ENCODE assay signal across 13 cellular contexts in the genomic region with DNA sequence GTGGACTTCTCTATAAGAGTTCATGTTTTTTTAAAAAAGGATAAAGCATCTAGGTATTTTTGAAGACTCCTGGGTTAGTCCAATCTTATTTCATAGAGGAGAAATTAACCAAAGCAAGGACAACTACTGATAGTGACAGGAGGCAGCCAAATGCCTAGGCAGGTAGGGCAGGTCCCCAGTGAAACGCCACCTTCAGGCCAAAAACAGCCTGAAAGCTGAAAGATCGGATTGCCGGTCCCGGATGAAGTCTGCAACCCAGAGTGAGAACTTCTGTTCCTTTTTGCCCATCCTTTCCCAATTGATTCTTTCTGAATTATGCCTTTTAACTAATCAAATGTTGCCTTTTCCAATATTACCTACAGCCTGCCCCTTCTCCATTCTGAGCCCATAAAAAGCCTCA. TPM values are rescaled to one million over a fixed set of nuclear protein-coding genes. Genes with fewer than 3 reads are reported as not detected.
DNase-seq lines count a peak whose midpoint lies in the region; ATAC-seq and TF ChIP-seq lines count a peak whose summit lies in the region.
"Had no signal": no experiment of that assay in that cellular context is flagged by ENCODE, and none has a peak within 500 bp of the region (broad histone marks: within the 10 kb centered on the region; RNA-seq: fewer than 3 reads in every experiment).

No MANE protein-coding gene starts in this region.

- H3K9ac ChIP-seq in trophoblast cell (ENCODE audit: low read length): no peak overlapping the region

- H3K27me3 ChIP-seq in trophoblast cell (ENCODE audit: insufficient read depth, low read length): no peaks in the 10 kb centered on the region
- no peaks in the 10 kb centered on the region for H3K27me3 ChIP-seq in esophagus squamous epithelium
- H3K27me3 ChIP-seq: spleen had no signal

- no peak overlapping the region for H3K18ac ChIP-seq in trophoblast cell (ENCODE audit: low read length)

- H3K27ac ChIP-seq in trophoblast cell (ENCODE audit: low read depth, low read length): no peak overlapping the region
- H3K27ac ChIP-seq in esophagus squamous epithelium: no peak overlapping the region
- H3K27ac ChIP-seq: spleen had no signal

- no peaks in the 10 kb centered on the region for H3K79me1 ChIP-seq in trophoblast cell (ENCODE audit: low read length)

- H3K79me2 ChIP-seq in trophoblast cell (ENCODE audit: control insufficient read depth, insufficient read depth, low read length, poor library complexity): no peaks in the 10 kb centered on the region

- no peaks in the 10 kb centered on the region for H3K9me3 ChIP-seq in trophoblast cell (ENCODE audit: insufficient read depth, low read depth, low read length)
- H3K9me3 ChIP-seq in esophagus squamous epithelium: no peaks in the 10 kb centered on the region
- H3K9me3 ChIP-seq: spleen had no signal

- H3K36me3 ChIP-seq in trophoblast cell (ENCODE audit: control insufficient read depth in 1 of 2, insufficient read depth in 2 of 2, low read length in 2 of 2) (no peaks in the 10 kb centered on the region), esophagus squamous epithelium (no peaks in the 10 kb centered on the region)
- H3K36me3 ChIP-seq: spleen had no signal

- TF ChIP-seq CTCF in GM12864 (IDR thresholded peaks at IDR 0.05; ENCODE audit: low read depth, low read length, missing control alignments) (peak; percentile 74), epithelial cell of esophagus (IDR thresholded peaks at IDR 0.05; ENCODE audit: insufficient read depth, low read depth, low read length, missing control alignments) (peak; percentile 39), esophagus squamous epithelium (IDR thresholded peaks at IDR 0.05) (peak in 2 of 6 experiments; percentile 27 to 43)

- no peak overlapping the region for H2BK120ac ChIP-seq in trophoblast cell (ENCODE audit: insufficient read depth, low read length, poor library complexity)

- no peak overlapping the region for H3K4ac ChIP-seq in trophoblast cell (ENCODE audit: low read depth, low read length)

- H3K4me3 ChIP-seq in GM12864 (ENCODE audit: low read depth, low read length): no peak overlapping the region
- H3K4me3 ChIP-seq in epithelial cell of esophagus (ENCODE audit: low read length): no peak overlapping the region
- H3K4me3 ChIP-seq in trophoblast cell (ENCODE audit: low read depth, low read length): no peak overlapping the region
- H3K4me3 ChIP-seq in esophagus squamous epithelium: no peak overlapping the region
- H3K4me3 ChIP-seq: spleen had no signal

- no peak overlapping the region for H3K14ac ChIP-seq in trophoblast cell (ENCODE audit: low read length)

- no peaks in the 10 kb centered on the region for H3K4me1 ChIP-seq in trophoblast cell (ENCODE audit: control insufficient read depth in 1 of 2, insufficient read depth in 2 of 2, low read length in 2 of 2)
- H3K4me1 ChIP-seq in esophagus squamous epithelium: no peaks in the 10 kb centered on the region
- H3K4me1 ChIP-seq: spleen had no signal

- TF ChIP-seq POLR2A in esophagus squamous epithelium (IDR thresholded peaks at IDR 0.05): no peak

- intact Hi-C loops in Right ventricle myocardium inferior (cut with DNase I) (no loop called here), esophagus squamous epithelium (cut with DNase I) (no loop called here)

- no peak overlapping the region for H4K91ac ChIP-seq in trophoblast cell (ENCODE audit: low read depth, low read length)

- H4K12ac ChIP-seq in trophoblast cell (ENCODE audit: low read depth, low read length): no peak overlapping the region

- H3K23ac ChIP-seq in trophoblast cell (ENCODE audit: low read length): no peak overlapping the region

- H2AK5ac ChIP-seq in trophoblast cell (ENCODE audit: low read length): no peak overlapping the region

- no peak overlapping the region for H2BK12ac ChIP-seq in trophoblast cell (ENCODE audit: low read length)

- H2AFZ ChIP-seq in trophoblast cell (ENCODE audit: insufficient read depth, low read length, poor library complexity): no peak overlapping the region

- no peak overlapping the region for H4K8ac ChIP-seq in trophoblast cell (ENCODE audit: low read depth, low read length)

- no peak for DNase-seq in GM12864 (ENCODE audit: low read depth)
- peak; percentile 14 for DNase-seq in NCI-H69 (lab: John Stamatoyannopoulos, UW)
- peak; percentile 20 for DNase-seq in epithelial cell of esophagus (ENCODE audit: low read depth)
- peak; percentile 7 to 55 for DNase-seq in trophoblast cell
- no peak for DNase-seq in Right ventricle myocardium inferior (ENCODE audit: missing footprints)
- no peak for DNase-seq in esophagus squamous epithelium (lab: John Stamatoyannopoulos, UW)
- no peak for DNase-seq in kidney tubule cell (ENCODE audit: low spot score)
- DNase-seq: activated naive CD8-positive, alpha-beta T cell treated with anti-CD3 and anti-CD28 coated beads, Interleukin-2, amount 50 U/mL, for 24 hours; effector CD8-positive, alpha-beta T cell; NCI-H524 treated with DMSO at 0.1 percent for 48 hours; spleen; T-cell had no signal

- no CpG with 5 or more reads among the region's 4 CpGs for WGBS in trophoblast cell (ENCODE audit: extremely low coverage, insufficient coverage, insufficient read length)
- 59 to 79% methylated on average over 4 of the region's 4 CpGs for WGBS in esophagus squamous epithelium, 2 donors

- ATAC-seq in Right ventricle myocardium inferior: no peak
- ATAC-seq in HG03571 (IDR thresholded peaks at IDR 0.05; ENCODE audit: unreplicated experiment): no peak
- ATAC-seq: activated naive CD8-positive, alpha-beta T cell treated with anti-CD3 and anti-CD28 coated beads, Interleukin-2, amount 50 U/mL, for 24 hours; T-cell had no signal

- no peak overlapping the region for H3K4me2 ChIP-seq in trophoblast cell (ENCODE audit: low read length)

- H2BK5ac ChIP-seq in trophoblast cell (ENCODE audit: low read depth, low read length, poor library complexity): no peak overlapping the region

RNA-seq across cellular contexts. Expression of gene GGACT, which starts 6.1 kb away (rescaled TPM):
- polyA plus RNA-seq in trophoblast cell (2013): 4.1 and 4.6 TPM in 2 replicates
- total RNA-seq in Right ventricle myocardium inferior (1.4 TPM), esophagus squamous epithelium (1 to 10 TPM in 3 of 4 donors, under 1 TPM in 1; 0.75 to 5.1 (median 2.0) TPM)

Comparison
In these comparisons a context has a peak if more than half of its experiments do, and no peak if none do; other contexts are left out.
1. DNase-seq: peak in NCI-H69 (single experiment), epithelial cell of esophagus (single experiment) and trophoblast cell (2 of 2); none in GM12864 (single experiment), Right ventricle myocardium inferior (single experiment), esophagus squamous epithelium (single experiment) and kidney tubule cell (single experiment).